1 cellular context compared by ENCODE assay signal in genomic region chr9:81292056-81292805, GRCh38.
TF ChIP-seq lines count a peak whose summit lies in the region.

No MANE protein-coding gene starts in this region.

TF ChIP-seq in HepG2, 621 proteins besides CTCF, POLR2A, EP300 and RAD21 (continued from another document):
- no peak for TF ChIP-seq TRIM22 (IDR thresholded peaks at IDR 0.05)
